In the genomic region with DNA sequence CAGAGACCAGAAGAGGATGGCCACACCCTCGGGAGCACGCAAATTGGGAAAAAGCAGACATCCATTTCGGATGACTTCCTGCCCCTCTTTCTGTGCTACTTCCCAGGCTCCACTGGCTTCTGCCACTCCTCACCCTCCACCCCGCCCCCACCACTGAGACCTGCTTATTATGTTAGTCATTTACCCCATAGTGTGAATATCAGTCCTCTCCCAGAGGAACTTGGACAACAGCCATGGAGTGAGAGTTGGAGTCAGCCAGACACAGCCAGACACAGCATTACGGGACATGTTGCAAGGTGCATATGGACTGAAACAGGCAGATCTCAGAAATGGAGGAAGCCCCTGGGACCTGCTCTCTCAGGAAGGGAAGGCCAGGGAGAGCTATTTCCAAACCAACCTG, we compare ENCODE assay signal across 13 cellular contexts.
A peak's percentile ranks its signal among the peaks of the same experiment; 100 is the strongest.
DNase-seq lines count a peak whose midpoint lies in the region; ATAC-seq lines count a peak whose summit lies in the region.
"Had no signal": no experiment of that assay in that cellular context is flagged by ENCODE, and none has a peak within 500 bp of the region (broad histone marks: within the 10 kb centered on the region; RNA-seq: fewer than 3 reads in every experiment).

No MANE protein-coding gene starts in this region.

- peak overlapping the region; percentile 19 for H3K27ac ChIP-seq in subcutaneous abdominal adipose tissue (ENCODE audit: low read depth, low read length)
- H3K27ac ChIP-seq: prostate gland had no signal

- H3K9me3 ChIP-seq in subcutaneous abdominal adipose tissue (ENCODE audit: control insufficient read depth in 5 of 5, low read length in 5 of 5): no peaks in the 10 kb centered on the region
- H3K9me3 ChIP-seq: prostate gland had no signal

- no peaks in the 10 kb centered on the region for H3K27me3 ChIP-seq in subcutaneous abdominal adipose tissue (ENCODE audit: control insufficient read depth in 5 of 5, insufficient read depth in 4 of 5, low read length in 5 of 5)

- peaks cover 4 to 48% (median 28%) of the 10 kb centered on the region in 5 donors for H3K4me1 ChIP-seq in subcutaneous abdominal adipose tissue (ENCODE audit: control insufficient read depth in 5 of 5, insufficient read depth in 5 of 5, low read length in 5 of 5)
- H3K4me1 ChIP-seq: prostate gland had no signal

- peak; percentile 23 for DNase-seq in NCI-H146 (lab: John Stamatoyannopoulos, UW)
- DNase-seq in NCI-H146 treated with DMSO at 0.1 percent for 48 hours (lab: John Stamatoyannopoulos, UW; ENCODE audit: unreplicated experiment): no peak
- peak; percentile 13 for DNase-seq in amniotic stem cell (lab: John Stamatoyannopoulos, UW)
- DNase-seq in glomerular visceral epithelial cell (ENCODE audit: extremely low spot score): peak; percentile 91
- DNase-seq in retina: no peak
- DNase-seq in UCSD-AML1 (lab: John Stamatoyannopoulos, UW; ENCODE audit: unreplicated experiment): no peak
- DNase-seq: 8988T; activated CD8-positive, alpha-beta T cell treated with anti-CD3 and anti-CD28 coated beads for 36 hours; central memory CD4-positive, alpha-beta T cell; NCI-H1694 treated with DMSO at 0.1 percent for 48 hours had no signal

- no peak overlapping the region for H3K4me3 ChIP-seq in subcutaneous abdominal adipose tissue (ENCODE audit: low read depth in 1 of 5, low read length in 5 of 5)
- H3K4me3 ChIP-seq: prostate gland had no signal

- H3K9ac ChIP-seq in subcutaneous abdominal adipose tissue (ENCODE audit: low read length in 5 of 5): no peak overlapping the region

- H3K36me3 ChIP-seq in subcutaneous abdominal adipose tissue (ENCODE audit: control insufficient read depth in 5 of 5, insufficient read depth in 5 of 5, low read length in 5 of 5): peaks cover 0 to 12% (median 4%) of the 10 kb centered on the region in 5 donors
- H3K36me3 ChIP-seq: prostate gland had no signal

- ATAC-seq in GM19467 (IDR thresholded peaks at IDR 0.05; ENCODE audit: unreplicated experiment): no peak
- ATAC-seq: activated CD8-positive, alpha-beta T cell treated with anti-CD3 and anti-CD28 coated beads for 36 hours had no signal

Comparison
In these comparisons a context has a peak if more than half of its experiments do, and no peak if none do; other contexts are left out.
1. DNase-seq: peak in NCI-H146 (single experiment), amniotic stem cell (single experiment) and glomerular visceral epithelial cell (single experiment); none in NCI-H146 treated with DMSO at 0.1 percent for 48 hours (single experiment), retina (single experiment) and UCSD-AML1 (single experiment).